Comparison of ENCODE assay signal across 9 cellular contexts in the genomic region with DNA sequence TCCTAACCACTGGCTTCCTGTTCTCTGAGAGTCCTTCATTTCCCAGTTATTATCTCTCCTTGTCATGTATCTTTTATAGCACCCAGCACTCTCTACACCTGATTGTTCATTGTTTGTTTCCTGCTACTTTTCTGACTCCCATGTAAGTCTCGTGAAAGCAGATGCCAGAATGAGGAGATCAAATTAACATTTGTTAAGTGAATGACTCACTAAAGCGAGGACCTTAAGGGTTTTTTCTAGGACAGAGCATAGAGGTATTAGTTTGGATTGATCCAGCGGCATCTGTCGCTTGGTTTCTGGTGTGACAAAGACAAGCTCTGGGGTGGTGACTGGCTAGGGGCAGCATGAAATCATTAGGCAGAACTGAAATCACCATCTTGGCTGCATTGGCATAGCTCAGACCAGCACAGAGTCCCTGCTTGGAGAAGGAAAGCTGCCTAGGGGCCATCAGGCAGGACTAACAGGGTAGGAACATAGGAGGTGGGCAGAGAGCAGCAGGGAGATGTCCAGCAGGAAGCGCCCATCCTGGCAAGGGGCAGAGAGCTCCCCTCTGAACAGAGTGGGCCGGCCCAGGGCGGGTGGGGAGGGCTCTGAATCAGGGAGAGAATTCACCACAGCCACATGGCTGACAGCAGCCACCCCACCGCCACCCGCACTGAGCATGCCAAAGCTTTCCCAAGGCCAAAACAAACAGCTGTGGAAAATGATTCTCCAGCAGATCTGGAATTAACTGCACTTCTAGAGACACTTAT.
DNase-seq lines count a peak whose midpoint lies in the region; ATAC-seq and TF ChIP-seq lines count a peak whose summit lies in the region.
"Had no signal": no experiment of that assay in that cellular context is flagged by ENCODE, and none has a peak within 500 bp of the region (broad histone marks: within the 10 kb centered on the region; RNA-seq: fewer than 3 reads in every experiment).

No MANE protein-coding gene starts in this region.

- peak overlapping the region in 5 of 7 donors; percentile 1 to 51 (median 20) for H3K27ac Mint-ChIP-seq in CD14-positive monocyte
- peak overlapping the region; percentile 53 for H3K27ac Mint-ChIP-seq in activated naive CD8-positive, alpha-beta T cell treated with anti-CD3 and anti-CD28 coated beads for 36 hours

- H3K9me3 ChIP-seq in left lung = no peaks in the 10 kb centered on the region
- H3K9me3 ChIP-seq in smooth muscle cell (replicated peaks; ENCODE audit: low read depth) = no peaks in the 10 kb centered on the region

- intact Hi-C loops in CD14-positive monocyte (cut with micrococcal nuclease) (no loop called here), left lung (cut with DNase I) (no loop called here)

- H3K36me3 Mint-ChIP-seq in CD14-positive monocyte = peaks cover 2 to 6% of the 10 kb centered on the region in 2 donors
- peaks cover 3% of the 10 kb centered on the region for H3K36me3 Mint-ChIP-seq in activated naive CD8-positive, alpha-beta T cell treated with anti-CD3 and anti-CD28 coated beads for 36 hours

- peaks cover 60% of the 10 kb centered on the region for H3K4me1 Mint-ChIP-seq in CD14-positive monocyte
- peaks cover 33% of the 10 kb centered on the region for H3K4me1 Mint-ChIP-seq in activated naive CD8-positive, alpha-beta T cell treated with anti-CD3 and anti-CD28 coated beads for 36 hours

- H3K27me3 ChIP-seq in left lung (no peaks in the 10 kb centered on the region), smooth muscle cell (ENCODE audit: low read depth) (no peaks in the 10 kb centered on the region)
- H3K27me3 ChIP-seq: cardiac muscle cell had no signal

- H4K20me1 ChIP-seq in smooth muscle cell (ENCODE audit: low read depth) = no peaks in the 10 kb centered on the region

- H3K4me1 ChIP-seq in left lung (peaks cover 0 to 22% of the 10 kb centered on the region in 2 donors), smooth muscle cell (ENCODE audit: low read depth) (no peaks in the 10 kb centered on the region)

- no peak overlapping the region for H2AFZ ChIP-seq in smooth muscle cell (ENCODE audit: low read depth)

- no peaks in the 10 kb centered on the region for H3K79me2 ChIP-seq in smooth muscle cell (ENCODE audit: low read depth)

- no peak for DNase-seq in CD14-positive monocyte (ENCODE audit: low spot score)
- peak; percentile 26 for DNase-seq in MV-4-11 (lab: John Stamatoyannopoulos, UW)
- no peak for DNase-seq in activated naive CD8-positive, alpha-beta T cell treated with anti-CD3 and anti-CD28 coated beads for 36 hours
- DNase-seq in left lung = no peak
- DNase-seq in smooth muscle cell (lab: John Stamatoyannopoulos, UW; ENCODE audit: unreplicated experiment) = no peak
- no peak for DNase-seq in NK-92 (lab: John Stamatoyannopoulos, UW; ENCODE audit: unreplicated experiment)
- DNase-seq in epidermal melanocyte (ENCODE audit: insufficient read length, low spot score) = no peak

- H3K27ac ChIP-seq in left lung (peak overlapping the region in 1 of 2 donors; percentile 39), smooth muscle cell (ENCODE audit: low read depth) (no peak overlapping the region)
- H3K27ac ChIP-seq: cardiac muscle cell had no signal

- H3F3A ChIP-seq in smooth muscle cell (ENCODE audit: low read depth) = no peaks in the 10 kb centered on the region

- H3K9me3 Mint-ChIP-seq in CD14-positive monocyte = peaks cover 0 to 12% (median 2%) of the 10 kb centered on the region in 7 donors
- peaks cover 5% of the 10 kb centered on the region for H3K9me3 Mint-ChIP-seq in activated naive CD8-positive, alpha-beta T cell treated with anti-CD3 and anti-CD28 coated beads for 36 hours

- WGBS in smooth muscle cell (ENCODE audit: low lambda C conversion rate) = 42% methylated on average over 9 of the region's 9 CpGs

- peak; percentile 45 for ATAC-seq in left lung
- ATAC-seq in GM21360 (IDR thresholded peaks at IDR 0.05; ENCODE audit: unreplicated experiment) = no peak

- H3K36me3 ChIP-seq in left lung (no peaks in the 10 kb centered on the region), smooth muscle cell (ENCODE audit: low read depth) (no peaks in the 10 kb centered on the region)
- H3K36me3 ChIP-seq: cardiac muscle cell had no signal

- H3K4me3 ChIP-seq in left lung (no peak overlapping the region), smooth muscle cell (no peak overlapping the region)
- H3K4me3 ChIP-seq: cardiac muscle cell had no signal

- H3K9ac ChIP-seq in smooth muscle cell (ENCODE audit: low read depth) = no peak overlapping the region

- H3K27me3 Mint-ChIP-seq in CD14-positive monocyte (ENCODE audit: low read depth in 3 of 3) = no peaks in the 10 kb centered on the region
- no peaks in the 10 kb centered on the region for H3K27me3 Mint-ChIP-seq in activated naive CD8-positive, alpha-beta T cell treated with anti-CD3 and anti-CD28 coated beads for 36 hours

- no peak overlapping the region for H3K4me2 ChIP-seq in smooth muscle cell

- TF ChIP-seq CTCF in CD14-positive monocyte (IDR thresholded peaks at IDR 0.05) (no peak), left lung (IDR thresholded peaks at IDR 0.05) (no peak), smooth muscle cell (IDR thresholded peaks at IDR 0.05; ENCODE audit: borderline replicate concordance, insufficient read depth, poor library complexity, severe bottlenecking) (no peak)

- peak overlapping the region in 1 of 2 donors; percentile 2 for H3K4me3 Mint-ChIP-seq in CD14-positive monocyte
- H3K4me3 Mint-ChIP-seq in activated naive CD8-positive, alpha-beta T cell treated with anti-CD3 and anti-CD28 coated beads for 36 hours = no peak overlapping the region
